Comparison of ENCODE assay signal across 9 cellular contexts in the genomic region with DNA sequence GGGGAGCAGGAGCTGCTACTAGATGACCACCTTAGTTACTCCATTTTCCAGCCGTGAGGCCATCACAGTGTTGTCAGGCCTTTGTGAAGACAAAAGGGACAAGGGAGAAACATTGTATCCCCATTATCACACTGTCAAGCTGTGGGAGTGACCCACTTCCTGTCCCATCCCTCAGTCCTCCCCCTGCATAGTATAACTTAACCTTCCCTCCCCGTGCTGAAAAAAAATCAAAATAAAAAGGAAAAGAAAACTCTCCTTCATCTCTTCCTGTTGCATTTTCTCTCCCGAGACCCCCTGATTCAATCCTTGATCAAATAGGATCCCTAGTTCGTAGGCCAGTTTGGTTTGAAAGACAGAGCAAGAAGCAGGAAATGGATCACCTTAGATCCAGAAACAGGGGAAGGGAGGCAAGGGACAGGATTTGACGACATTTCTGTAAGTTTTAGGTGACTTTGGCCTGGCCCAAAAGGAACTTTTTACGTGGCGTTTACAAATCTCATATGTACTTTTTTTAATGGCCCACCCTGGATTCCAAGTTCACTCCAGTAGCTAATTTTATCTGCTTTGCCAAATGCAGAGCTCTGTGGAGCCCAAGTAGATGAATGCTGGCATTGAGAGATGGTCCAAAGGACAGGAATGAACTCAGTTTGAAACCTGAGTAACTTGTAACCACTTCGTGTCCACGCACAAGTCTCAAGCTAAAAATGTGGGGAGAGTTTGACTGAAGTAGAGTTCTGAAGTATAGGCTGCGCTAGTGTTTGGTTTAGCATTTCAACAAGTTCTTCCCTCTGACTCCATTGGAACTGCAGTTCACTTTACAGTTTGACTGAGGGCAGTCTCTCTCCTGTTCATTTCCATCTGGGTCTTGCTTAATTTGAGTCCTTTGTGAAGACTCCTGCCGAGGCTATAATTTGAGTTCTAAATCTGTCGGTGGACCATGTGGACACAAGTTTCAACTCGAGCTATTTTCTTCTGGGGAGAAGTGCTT. TPM values are rescaled to one million over a fixed set of nuclear protein-coding genes. Genes with fewer than 3 reads are reported as not detected.
DNase-seq lines count a peak whose midpoint lies in the region; ATAC-seq and TF ChIP-seq lines count a peak whose summit lies in the region.
"Had no signal": no experiment of that assay in that cellular context is flagged by ENCODE, and none has a peak within 500 bp of the region (broad histone marks: within the 10 kb centered on the region; RNA-seq: fewer than 3 reads in every experiment).

No MANE protein-coding gene starts in this region.

- H3K23me2 ChIP-seq in H9 (ENCODE audit: insufficient read length, low read depth, low read length, poor library complexity, severe bottlenecking): peaks cover 10% of the 10 kb centered on the region

- no TSS peak for BruUV-seq in PC-9 (replicated peaks; lab: Mats Ljungman, UMichigan)

- no peaks in the 10 kb centered on the region for H3K9me3 ChIP-seq in H9 (ENCODE audit: control insufficient read depth, low read depth, low read length)
- H3K9me3 ChIP-seq in T-helper 17 cell (ENCODE audit: control insufficient read depth, low read length, poor library complexity, severe bottlenecking): no peaks in the 10 kb centered on the region
- H3K9me3 ChIP-seq in esophagus squamous epithelium: no peaks in the 10 kb centered on the region
- no peaks in the 10 kb centered on the region for H3K9me3 ChIP-seq in skeletal muscle satellite cell (replicated peaks; ENCODE audit: low read length)
- H3K9me3 ChIP-seq in PC-9 (ENCODE audit: insufficient read depth, low read depth): no peaks in the 10 kb centered on the region

- no peak overlapping the region for H4K8ac ChIP-seq in H9 (replicated peaks; ENCODE audit: insufficient read length, low read depth, low read length)

- no peak for ATAC-seq in T-helper 17 cell
- no peak for ATAC-seq in sciatic nerve

- H2BK12ac ChIP-seq in H9 (ENCODE audit: insufficient read length, low read depth, low read length): no peak overlapping the region

- peaks cover 4% of the 10 kb centered on the region; the same call in 1 of the 2 replicates for H3K27me3 Mint-ChIP-seq in H9 (ENCODE audit: low read depth)
- no peaks in the 10 kb centered on the region for H3K27me3 Mint-ChIP-seq in T-helper 17 cell

- no peak overlapping the region for H2BK5ac ChIP-seq in H9 (ENCODE audit: insufficient read length, low read length)

- no peak overlapping the region for H3K18ac ChIP-seq in H9 (ENCODE audit: insufficient read length, low read depth, low read length)

- H2BK15ac ChIP-seq in H9 (ENCODE audit: low read depth, low read length): no peak overlapping the region

- H3K4me3 Mint-ChIP-seq in H9 (peak overlapping the region; percentile 9 to 27; a peak in 2 of 5 replicates), T-helper 17 cell (peak overlapping the region; percentile 98)

- H4K91ac ChIP-seq in H9 (ENCODE audit: insufficient read length, low read depth, low read length): no peak overlapping the region

- POLR2A ChIA-PET in PC-9 (lab: Charles Lee; ENCODE audit: unreplicated experiment): no interaction called here

- H2AFZ ChIP-seq in H9 (ENCODE audit: low read length) (no peak overlapping the region), PC-9 (no peak overlapping the region)

- no peak for TF ChIP-seq CTCF in H9 (conservative IDR thresholded peaks at IDR 0.05)
- no peak for TF ChIP-seq CTCF in esophagus squamous epithelium (IDR thresholded peaks at IDR 0.05)
- no peak for TF ChIP-seq CTCF in PC-9 (conservative IDR thresholded peaks at IDR 0.05)

- no peak overlapping the region for H2BK120ac ChIP-seq in H9 (ENCODE audit: low read depth, low read length, poor library complexity, severe bottlenecking)

- in situ Hi-C loops in G401 (cut with HindIII; ENCODE audit: low sequenced_read_pairs): no loop called here

- H3K4me1 ChIP-seq in H9 (ENCODE audit: insufficient read depth, low read length) (no peaks in the 10 kb centered on the region; the same call in 1 of the 2 replicates), esophagus squamous epithelium (peaks cover 41 to 84% (median 51%) of the 10 kb centered on the region in 3 donors), skeletal muscle satellite cell (ENCODE audit: control insufficient read depth, insufficient read depth, low read length) (peaks cover 31% of the 10 kb centered on the region), PC-9 (replicated peaks; ENCODE audit: insufficient read depth) (peaks cover 23% of the 10 kb centered on the region)

- no peak overlapping the region for H3K4me2 ChIP-seq in H9 (ENCODE audit: insufficient read depth, insufficient read length, low read length)
- H3K4me2 ChIP-seq in skeletal muscle satellite cell (ENCODE audit: low read length): peak overlapping the region; percentile 61
- no peak overlapping the region for H3K4me2 ChIP-seq in PC-9

- peak overlapping the region; percentile 0 for H3K9ac ChIP-seq in H9 (ENCODE audit: extremely low read depth, insufficient read length, low read length)
- H3K9ac ChIP-seq in skeletal muscle satellite cell (ENCODE audit: low read depth, low read length): peak overlapping the region; percentile 51

- CTCF ChIA-PET in PC-9 (lab: Charles Lee): no interaction called here

- no peak overlapping the region for H3K4ac ChIP-seq in H9 (ENCODE audit: low read depth, low read length)

- no peak overlapping the region for H2AK5ac ChIP-seq in H9 (ENCODE audit: insufficient read length, low read length)

- no peak overlapping the region for H3K14ac ChIP-seq in H9 (ENCODE audit: insufficient read depth, low read length)

- H3K79me1 ChIP-seq in H9 (ENCODE audit: insufficient read depth, low read depth, low read length, poor library complexity, severe bottlenecking): peaks cover 5% of the 10 kb centered on the region

- 0 out of 2 replicates have a peak, but pooled peaks cover 6% of the 10 kb centered on the region for H3F3A ChIP-seq in PC-9 (ENCODE audit: insufficient read depth, low read depth)

- no peaks in the 10 kb centered on the region for H3K9me2 ChIP-seq in PC-9 (ENCODE audit: insufficient read depth)

- H3K27me3 ChIP-seq in H9 (ENCODE audit: insufficient read depth, low read length) (no peaks in the 10 kb centered on the region), esophagus squamous epithelium (no peaks in the 10 kb centered on the region), skeletal muscle satellite cell (ENCODE audit: control insufficient read depth, insufficient read depth, low read length) (no peaks in the 10 kb centered on the region), PC-9 (ENCODE audit: insufficient read depth, low read depth) (no peaks in the 10 kb centered on the region)

- H3K27ac ChIP-seq in H9 (ENCODE audit: insufficient read length, low read depth, low read length): no peak overlapping the region
- H3K27ac ChIP-seq in esophagus squamous epithelium: peak overlapping the region; percentile 20 to 74 (median 64)
- H3K27ac ChIP-seq in PC-9: no peak overlapping the region

- no peak overlapping the region for H2BK20ac ChIP-seq in H9 (ENCODE audit: low read depth, low read length, poor library complexity, severe bottlenecking)

- no peak overlapping the region for H4K5ac ChIP-seq in H9 (ENCODE audit: insufficient read length, low read depth, low read length)

- H3T11ph ChIP-seq in H9 (ENCODE audit: low read length): no peak overlapping the region

- H3K36me3 ChIP-seq in esophagus squamous epithelium (no peaks in the 10 kb centered on the region), skeletal muscle satellite cell (ENCODE audit: insufficient read depth, low read length) (no peaks in the 10 kb centered on the region), PC-9 (ENCODE audit: low read depth) (peaks cover 3% of the 10 kb centered on the region; the same call in 1 of the 2 replicates)

- H3K56ac ChIP-seq in H9 (ENCODE audit: insufficient read length, low read depth, low read length): no peak overlapping the region

- WGBS in H9 (ENCODE audit: extremely low coverage, insufficient read length, low lambda C conversion rate): no CpG with 5 or more reads among the region's 13 CpGs
- 30 to 41% methylated on average over 11 to 13 of the region's 13 CpGs for WGBS in esophagus squamous epithelium, 2 donors

- DNase-seq in H9 (no peak), T-helper 17 cell (no peak), esophagus squamous epithelium (lab: John Stamatoyannopoulos, UW) (no peak), PC-9 (no peak), sciatic nerve (ENCODE audit: low spot score) (no peak), G401 (ENCODE audit: low spot score) (no peak)
- no peak for DNase-seq in NK-92 treated with Interleukin-12 subunit alpha and Interleukin-12 subunit beta, amount 100 ng/mL, for 24 hours (lab: John Stamatoyannopoulos, UW)
- DNase-seq: stimulated activated CD4-positive, alpha-beta T cell treated with anti-CD3 and anti-CD28 coated beads, Interleukin-4, amount 100 ng/mL, for 4 hours had no signal

- H3K4me3 ChIP-seq in esophagus squamous epithelium (peak overlapping the region in 1 of 4 donors; percentile 5), skeletal muscle satellite cell (ENCODE audit: low read length) (peak overlapping the region; percentile 31), PC-9 (no peak overlapping the region)

- peaks cover 10% of the 10 kb centered on the region; the same call in 1 of the 2 replicates for H3K79me2 ChIP-seq in H9 (ENCODE audit: insufficient read depth, low read length)
- H3K79me2 ChIP-seq in PC-9 (ENCODE audit: low read depth): peaks cover 88% of the 10 kb centered on the region

- H3K36me3 Mint-ChIP-seq in H9 (ENCODE audit: insufficient read depth in 1 of 3, low read depth in 3 of 3) (0 out of 7 replicates have a peak, but pooled peaks cover 0 to 7% (median 2%) of the 10 kb centered on the region in 3 experiments), T-helper 17 cell (ENCODE audit: low read depth) (no peaks in the 10 kb centered on the region)

- H3K9me3 Mint-ChIP-seq in H9: peaks cover 4 to 5% of the 10 kb centered on the region in 2 experiments; a peak in 4 of 5 replicates

- no peak overlapping the region for H3K23ac ChIP-seq in H9 (ENCODE audit: insufficient read length, low read depth, low read length)

- no peaks in the 10 kb centered on the region for H4K20me1 ChIP-seq in H9 (ENCODE audit: control insufficient read depth, insufficient read depth, insufficient read length)
- H4K20me1 ChIP-seq in PC-9 (ENCODE audit: insufficient read depth): peaks cover 4% of the 10 kb centered on the region; the same call in 1 of the 2 replicates

- H3K4me1 Mint-ChIP-seq in H9: peaks cover 31 to 32% of the 10 kb centered on the region in 2 experiments
- peaks cover 51% of the 10 kb centered on the region for H3K4me1 Mint-ChIP-seq in T-helper 17 cell

- no peak for TF ChIP-seq POLR2A in esophagus squamous epithelium (IDR thresholded peaks at IDR 0.05)

- H3K27ac Mint-ChIP-seq in H9: peak overlapping the region in 2 of 3 experiments; percentile 45 to 87; a peak in 4 of 7 replicates
- H3K27ac Mint-ChIP-seq in T-helper 17 cell: peak overlapping the region; percentile 99

- intact Hi-C loops in esophagus squamous epithelium (cut with DNase I) (no loop called here), PC-9 (cut with micrococcal nuclease; ENCODE audit: unreplicated experiment) (no loop called here), sciatic nerve (cut with DNase I) (no loop called here)

RNA-seq across cellular contexts. Expression of a gene that starts 16.6 kb away (rescaled TPM):
- total RNA-seq in H9 (2021) (189 and 198 TPM in 2 replicates), T-helper 17 cell (100 to 1,000 TPM; 129 to 153 TPM), esophagus squamous epithelium (10 to 100 TPM; 39.7 to 81.4 (median 41.6) TPM), PC-9 (2021) (97.8 and 129 TPM in 2 replicates), sciatic nerve (57.7 TPM)
- 61.4 and 71.2 TPM in 2 replicates for total RNA-seq in skeletal muscle satellite cell (2012; rRNA removed)
- total RNA-seq in G401 (2014; rRNA removed; shearing (Covaris generic)): 47.2 and 80.3 TPM in 2 replicates

Comparison
In these comparisons a context has a peak if more than half of its experiments do, and no peak if none do; other contexts are left out.
1. H3K27ac ChIP-seq: peak in esophagus squamous epithelium (4 of 4); none in H9 (single experiment) and PC-9 (single experiment).